Comparison of ENCODE assay signal across 13 cellular contexts in genomic region chr2:54578668-54579045, GRCh38.
DNase-seq lines count a peak whose midpoint lies in the region; ATAC-seq and TF ChIP-seq lines count a peak whose summit lies in the region.
"Had no signal": no experiment of that assay in that cellular context is flagged by ENCODE, and none has a peak within 500 bp of the region (broad histone marks: within the 10 kb centered on the region; RNA-seq: fewer than 3 reads in every experiment).

No MANE protein-coding gene starts in this region.

- peaks cover 0 to 3% of the 10 kb centered on the region in 2 donors for H3K9me3 Mint-ChIP-seq in activated T-cell treated with anti-CD3 and anti-CD28 coated beads, Interleukin-2, amount 50 U/mL, for 72 hours
- H3K9me3 Mint-ChIP-seq in stimulated activated naive B cell treated with anti-CD40 and anti-IgM and Interleukin-4, amounts not matched to agents 10 μg/mL and 1 μg/mL and 100 μg/mL, for 72 hours = no peaks in the 10 kb centered on the region
- H3K9me3 Mint-ChIP-seq in HFFc6 = no peaks in the 10 kb centered on the region

- DNase-seq in activated T-cell treated with anti-CD3 and anti-CD28 coated beads, Interleukin-2, amount 50 U/mL, for 72 hours = no peak
- DNase-seq in activated T-cell treated with anti-CD3 and anti-CD28 coated beads for 4 hours (no peak), T-helper 17 cell (no peak), hepatocyte (ENCODE audit: low spot score) (no peak), GM10266 (ENCODE audit: extremely low spot score) (no peak), HFFc6 (no peak), Ammon's horn (ENCODE audit: low spot score) (no peak)
- no peak for DNase-seq in stimulated activated naive B cell treated with anti-CD40 and anti-IgM and Interleukin-4, amounts not matched to agents 10 μg/mL and 1 μg/mL and 100 μg/mL, for 72 hours
- DNase-seq: amniotic stem cell, DND-41, Kasumi-1, NCI-H2171 treated with DMSO at 0.1 percent for 48 hours had no signal

- no peaks in the 10 kb centered on the region for H3K27me3 Mint-ChIP-seq in activated T-cell treated with anti-CD3 and anti-CD28 coated beads, Interleukin-2, amount 50 U/mL, for 72 hours (ENCODE audit: low read depth)
- H3K27me3 Mint-ChIP-seq in T-helper 17 cell (no peaks in the 10 kb centered on the region), HFFc6 (ENCODE audit: insufficient read depth) (no peaks in the 10 kb centered on the region; the same call in 1 of the 2 replicates)
- no peaks in the 10 kb centered on the region for H3K27me3 Mint-ChIP-seq in stimulated activated naive B cell treated with anti-CD40 and anti-IgM and Interleukin-4, amounts not matched to agents 10 μg/mL and 1 μg/mL and 100 μg/mL, for 72 hours

- no peak overlapping the region for H3K4me3 ChIP-seq in hepatocyte
- H3K4me3 ChIP-seq: smooth muscle cell had no signal

- no peak for ATAC-seq in activated T-cell treated with anti-CD3 and anti-CD28 coated beads, Interleukin-2, amount 50 U/mL, for 72 hours (replicated peaks in 1 of 2)
- no peak for ATAC-seq in T-helper 17 cell
- ATAC-seq in stimulated activated naive B cell treated with anti-CD40 and anti-IgM and Interleukin-4, amounts not matched to agents 10 μg/mL and 1 μg/mL and 100 μg/mL, for 72 hours (replicated peaks) = no peak

- no peaks in the 10 kb centered on the region for H3K27me3 ChIP-seq in hepatocyte

- TF ChIP-seq CTCF in hepatocyte (IDR thresholded peaks at IDR 0.05; ENCODE audit: poor library complexity) (no peak), GM10266 (IDR thresholded peaks at IDR 0.05; ENCODE audit: control insufficient read depth, insufficient read depth, low read depth, missing control alignments) (no peak), HFFc6 (IDR thresholded peaks at IDR 0.05) (no peak)

- peak overlapping the region; percentile 96 for H3K27ac ChIP-seq in hepatocyte

- peaks cover 97% of the 10 kb centered on the region for H3K4me1 Mint-ChIP-seq in activated T-cell treated with anti-CD3 and anti-CD28 coated beads, Interleukin-2, amount 50 U/mL, for 72 hours (ENCODE audit: low read depth)
- peaks cover 76% of the 10 kb centered on the region for H3K4me1 Mint-ChIP-seq in T-helper 17 cell
- peaks cover 63 to 94% of the 10 kb centered on the region in 2 donors for H3K4me1 Mint-ChIP-seq in stimulated activated naive B cell treated with anti-CD40 and anti-IgM and Interleukin-4, amounts not matched to agents 10 μg/mL and 1 μg/mL and 100 μg/mL, for 72 hours
- H3K4me1 Mint-ChIP-seq in HFFc6 (ENCODE audit: low read depth) = peaks cover 29% of the 10 kb centered on the region

- no peaks in the 10 kb centered on the region for H3K36me3 ChIP-seq in hepatocyte (replicated peaks; ENCODE audit: insufficient read depth, low read depth)

- no peak overlapping the region for H2AFZ ChIP-seq in hepatocyte

- no peaks in the 10 kb centered on the region for H3K9me3 ChIP-seq in T-helper 17 cell (ENCODE audit: control insufficient read depth, low read length, poor library complexity, severe bottlenecking)
- no peaks in the 10 kb centered on the region for H3K9me3 ChIP-seq in hepatocyte (ENCODE audit: low read depth)

- H3K4me2 ChIP-seq in hepatocyte = peak overlapping the region; percentile 57

- H3K9me2 ChIP-seq in hepatocyte (replicated peaks; ENCODE audit: insufficient read depth) = no peaks in the 10 kb centered on the region

- H3K79me2 ChIP-seq in hepatocyte = peaks cover 86% of the 10 kb centered on the region

- peak overlapping the region in 1 of 2 donors; percentile 41 for H3K4me3 Mint-ChIP-seq in activated T-cell treated with anti-CD3 and anti-CD28 coated beads, Interleukin-2, amount 50 U/mL, for 72 hours
- H3K4me3 Mint-ChIP-seq in T-helper 17 cell = no peak overlapping the region
- peak overlapping the region in 1 of 2 donors; percentile 14 for H3K4me3 Mint-ChIP-seq in stimulated activated naive B cell treated with anti-CD40 and anti-IgM and Interleukin-4, amounts not matched to agents 10 μg/mL and 1 μg/mL and 100 μg/mL, for 72 hours
- H3K4me3 Mint-ChIP-seq in HFFc6 = no peak overlapping the region

- H3K36me3 Mint-ChIP-seq in activated T-cell treated with anti-CD3 and anti-CD28 coated beads, Interleukin-2, amount 50 U/mL, for 72 hours (ENCODE audit: insufficient read depth in 2 of 2) = peaks cover 10% of the 10 kb centered on the region in 2 donors
- no peaks in the 10 kb centered on the region for H3K36me3 Mint-ChIP-seq in T-helper 17 cell (ENCODE audit: low read depth)
- peaks cover 8 to 35% of the 10 kb centered on the region in 2 donors for H3K36me3 Mint-ChIP-seq in stimulated activated naive B cell treated with anti-CD40 and anti-IgM and Interleukin-4, amounts not matched to agents 10 μg/mL and 1 μg/mL and 100 μg/mL, for 72 hours
- H3K36me3 Mint-ChIP-seq in HFFc6 (ENCODE audit: low read depth) = peaks cover 12% of the 10 kb centered on the region

- H3K27ac Mint-ChIP-seq in activated T-cell treated with anti-CD3 and anti-CD28 coated beads, Interleukin-2, amount 50 U/mL, for 72 hours = peak overlapping the region; percentile 67
- peak overlapping the region; percentile 99 for H3K27ac Mint-ChIP-seq in T-helper 17 cell
- peak overlapping the region; percentile 69 for H3K27ac Mint-ChIP-seq in stimulated activated naive B cell treated with anti-CD40 and anti-IgM and Interleukin-4, amounts not matched to agents 10 μg/mL and 1 μg/mL and 100 μg/mL, for 72 hours
- H3K27ac Mint-ChIP-seq in HFFc6 = no peak overlapping the region

- peaks cover 30% of the 10 kb centered on the region for H4K20me1 ChIP-seq in hepatocyte (ENCODE audit: insufficient read depth, poor library complexity, severe bottlenecking)

- H3K4me1 ChIP-seq in hepatocyte (ENCODE audit: insufficient read depth) = peaks cover 76% of the 10 kb centered on the region
